Comparison of ENCODE assay signal across 13 cellular contexts in the genomic region with DNA sequence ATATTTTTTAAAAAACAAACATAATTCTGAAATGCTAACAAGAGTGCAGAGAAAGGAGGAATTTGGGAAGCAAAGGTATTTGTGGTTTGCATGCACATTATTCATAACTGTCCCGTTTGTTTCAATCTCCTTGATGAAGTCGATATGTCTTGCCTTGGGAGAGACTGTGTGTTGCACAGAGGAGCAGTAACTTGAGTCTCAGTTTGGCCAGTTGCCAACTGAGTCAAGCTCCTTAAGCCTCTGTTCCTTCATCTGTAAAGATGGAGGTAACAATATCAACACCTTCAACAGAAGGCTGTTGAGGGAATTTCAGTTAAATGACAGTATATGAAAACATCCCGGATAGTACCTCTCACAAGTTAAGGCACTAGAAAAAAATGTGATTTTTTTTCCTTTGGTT.
A peak's percentile ranks its signal among the peaks of the same experiment; 100 is the strongest.
DNase-seq lines count a peak whose midpoint lies in the region; ATAC-seq, FAIRE-seq and TF ChIP-seq lines count a peak whose summit lies in the region.
"Had no signal": no experiment of that assay in that cellular context is flagged by ENCODE, and none has a peak within 500 bp of the region (broad histone marks: within the 10 kb centered on the region; RNA-seq: fewer than 3 reads in every experiment).

No MANE protein-coding gene starts in this region.

- FAIRE-seq in small intestine (lab: Jason Lieb, UNC) = no peak
- FAIRE-seq: A549 had no signal

- in situ Hi-C loops in GM13976 (cut with MboI; ENCODE audit: low sequenced_read_pairs, unreplicated experiment) = no loop called here

- peak; percentile 9 to 86 (median 41) for DNase-seq in NCI-H1417 (lab: John Stamatoyannopoulos, UW)
- DNase-seq in NCI-H1417 treated with DMSO at 0.1 percent for 48 hours (lab: John Stamatoyannopoulos, UW) = no peak
- DNase-seq in NCI-H82 treated with DMSO at 0.1 percent for 48 hours (lab: John Stamatoyannopoulos, UW; ENCODE audit: unreplicated experiment) = peak; percentile 30
- DNase-seq in epithelial cell of esophagus (ENCODE audit: low read depth) = peak; percentile 81
- DNase-seq in small intestine = peak; percentile 52
- DNase-seq in GM13976 (ENCODE audit: low spot score) = no peak
- DNase-seq: effector CD4-positive, alpha-beta T cell; EL; naive B cell had no signal

- H3K4me3 ChIP-seq in epithelial cell of esophagus (ENCODE audit: low read length) (no peak overlapping the region), small intestine (ENCODE audit: low read depth in 1 of 2, low read length in 2 of 2) (no peak overlapping the region)
- H3K4me3 ChIP-seq: A549, skin epidermis had no signal

- WGBS in small intestine, 3 donors = 40 to 55% (median 52%) methylated on average over 3 of the region's 3 CpGs

- H3K36me3 ChIP-seq in small intestine (ENCODE audit: control insufficient read depth in 2 of 2, insufficient read depth in 2 of 2, low read length in 2 of 2) = no peaks in the 10 kb centered on the region

- H3K27me3 ChIP-seq in small intestine (ENCODE audit: control insufficient read depth in 2 of 2, insufficient read depth in 2 of 2, low read length in 2 of 2) = no peaks in the 10 kb centered on the region

- no peaks in the 10 kb centered on the region for H3K4me1 ChIP-seq in small intestine (ENCODE audit: control insufficient read depth in 2 of 2, insufficient read depth in 1 of 2, low read depth in 1 of 2, low read length in 1 of 2)
- H3K4me1 ChIP-seq: A549 had no signal

- H3K27ac ChIP-seq in small intestine (ENCODE audit: low read depth in 1 of 2, low read length in 1 of 2) = no peak overlapping the region
- H3K27ac ChIP-seq: A549, skin epidermis had no signal

- H3K9me3 ChIP-seq in small intestine (ENCODE audit: control insufficient read depth, low read depth) = no peaks in the 10 kb centered on the region
- H3K9me3 ChIP-seq: A549 had no signal

- ATAC-seq in GM21717 (IDR thresholded peaks at IDR 0.05; ENCODE audit: unreplicated experiment) (no peak), HG02981 (IDR thresholded peaks at IDR 0.05; ENCODE audit: unreplicated experiment) (no peak)
- ATAC-seq: A549 had no signal

- TF ChIP-seq CTCF in epithelial cell of esophagus (IDR thresholded peaks at IDR 0.05; ENCODE audit: insufficient read depth, low read depth, low read length, missing control alignments) = no peak
- TF ChIP-seq CTCF in GM13976 (IDR thresholded peaks at IDR 0.05; ENCODE audit: borderline replicate concordance, control extremely low read depth, extremely low read depth, insufficient read depth, missing control alignments) = no peak

Comparison
In these comparisons a context has a peak if more than half of its experiments do, and no peak if none do; other contexts are left out.
1. DNase-seq: peak in NCI-H1417 (3 of 3), NCI-H82 treated with DMSO at 0.1 percent for 48 hours (single experiment), epithelial cell of esophagus (single experiment) and small intestine (single experiment); none in NCI-H1417 treated with DMSO at 0.1 percent for 48 hours (single experiment) and GM13976 (single experiment).